Comparison of ENCODE assay signal across 23 cellular contexts in the genomic region with DNA sequence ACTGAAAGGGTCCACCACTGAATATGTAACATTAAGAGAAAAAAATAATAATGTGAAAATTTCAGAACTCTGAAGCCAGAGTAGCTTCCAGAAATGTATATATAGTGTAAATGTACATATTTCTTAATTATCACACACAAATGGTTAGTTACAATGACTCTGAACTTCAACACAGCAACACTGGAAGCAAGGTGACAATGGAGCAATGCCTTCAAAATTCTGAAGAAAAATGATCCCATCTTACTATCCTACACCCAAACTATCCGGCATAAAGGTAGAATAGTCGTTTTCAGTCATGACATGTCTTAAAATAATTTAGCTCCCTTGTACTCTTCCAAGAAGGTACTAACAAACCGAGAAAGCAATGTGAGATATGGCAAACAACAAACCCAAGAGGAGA.
"Had no signal": no experiment of that assay in that cellular context is flagged by ENCODE, and none has a peak within 500 bp of the region (broad histone marks: within the 10 kb centered on the region; RNA-seq: fewer than 3 reads in every experiment).

No MANE protein-coding gene starts in this region.

- FAIRE-seq: endometrium, keratinocyte, small intestine had no signal

- H3K36me3 ChIP-seq: ovary, right atrium auricular region had no signal

- H3K4me2 ChIP-seq: neural progenitor cell had no signal

- H3K27me3 ChIP-seq: dorsolateral prefrontal cortex, esophagus muscularis mucosa, gastrocnemius medialis, left lung, neural progenitor cell, ovary, right atrium auricular region, tibial artery, upper lobe of right lung, vagina had no signal

- H3K9me3 ChIP-seq: esophagus muscularis mucosa, gastrocnemius medialis, left lung, ovary, right atrium auricular region, tibial artery, upper lobe of right lung, vagina had no signal

- H3K4me1 Mint-ChIP-seq: neural progenitor cell had no signal

- H3K4me1 ChIP-seq: neural progenitor cell, upper lobe of right lung had no signal

- H3K4me3 Mint-ChIP-seq: immature natural killer cell; natural killer cell treated with Interleukin-12 subunit alpha and Interleukin-12 subunit beta and Interleukin-15 and Interleukin-18, amount 100 ng/mL, for 72 hours; neural progenitor cell had no signal

- ATAC-seq: gastrocnemius medialis; left lung; natural killer cell treated with Interleukin-12 subunit alpha and Interleukin-12 subunit beta and Interleukin-15 and Interleukin-18, amount 100 ng/mL, for 72 hours; upper lobe of right lung had no signal

- H3K9ac ChIP-seq: neural progenitor cell had no signal

- DNase-seq: cortex of kidney; dorsolateral prefrontal cortex; effector memory CD4-positive, alpha-beta T cell; gastrocnemius medialis; immature natural killer cell; left lung; mesenchymal stem cell; midbrain; nucleus accumbens; ovary; small intestine; stimulated activated CD4-positive, alpha-beta T cell treated with anti-CD3 and anti-CD28 coated beads, Interleukin-12 subunit alpha, Interleukin-12 subunit beta, amount 100 ng/mL, for 4 hours; stimulated activated naive CD4-positive, alpha-beta T cell treated with Interleukin-2 at 50 U/mL for 16 hours; tibial artery; upper lobe of right lung had no signal

- H3K4me3 ChIP-seq: dorsolateral prefrontal cortex, esophagus muscularis mucosa, gastrocnemius medialis, left lung, lung, neural progenitor cell, ovary, right atrium auricular region, tibial artery, upper lobe of right lung, vagina had no signal

- H3K27ac ChIP-seq: dorsolateral prefrontal cortex, esophagus muscularis mucosa, left lung, neural progenitor cell, ovary, tibial artery, upper lobe of right lung, vagina had no signal

- H3K27me3 Mint-ChIP-seq: natural killer cell treated with Interleukin-12 subunit alpha and Interleukin-12 subunit beta and Interleukin-15 and Interleukin-18, amount 100 ng/mL, for 72 hours had no signal

- H2AFZ ChIP-seq: neural progenitor cell had no signal

- H3K9me3 Mint-ChIP-seq: immature natural killer cell; natural killer cell treated with Interleukin-12 subunit alpha and Interleukin-12 subunit beta and Interleukin-15 and Interleukin-18, amount 100 ng/mL, for 72 hours had no signal

- H3K27ac Mint-ChIP-seq: immature natural killer cell, neural progenitor cell had no signal
